In genomic region chr4:41121906-41122305, GRCh38 we compare ENCODE assay signal across 20 cellular contexts.
"Had no signal": no experiment of that assay in that cellular context is flagged by ENCODE, and none has a peak within 500 bp of the region (broad histone marks: within the 10 kb centered on the region; RNA-seq: fewer than 3 reads in every experiment).

No MANE protein-coding gene starts in this region.

- H3K9me3 Mint-ChIP-seq: activated naive CD4-positive, alpha-beta T cell treated with anti-CD3 and anti-CD28 coated beads for 36 hours; activated naive CD8-positive, alpha-beta T cell treated with anti-CD3 and anti-CD28 coated beads, Interleukin-2, amount 10 ng/mL, durations not matched to agents 7 days and 5 days had no signal

- H3K4me1 ChIP-seq: uterus had no signal

- H3K9me3 ChIP-seq: left lung, uterus had no signal

- H3K27ac Mint-ChIP-seq: activated naive CD4-positive, alpha-beta T cell treated with anti-CD3 and anti-CD28 coated beads for 36 hours; activated naive CD8-positive, alpha-beta T cell treated with anti-CD3 and anti-CD28 coated beads, Interleukin-2, amount 10 ng/mL, durations not matched to agents 7 days and 5 days; naive thymus-derived CD8-positive, alpha-beta T cell; progenitor cell of endocrine pancreas; T-helper 17 cell had no signal

- DNase-seq: activated CD4-positive, alpha-beta T cell treated with anti-CD3 and anti-CD28 coated beads for 4 hours; activated CD4-positive, alpha-beta T cell treated with anti-CD3 and anti-CD28 coated beads, Interleukin-2, amount 50 U/mL, for 48 hours; activated CD4-positive, CD25-positive, alpha-beta regulatory T cell; activated effector memory CD4-positive, alpha-beta T cell treated with Interleukin-2 at 50 U/mL for 16 hours; activated naive CD4-positive, alpha-beta T cell treated with anti-CD3 and anti-CD28 coated beads for 36 hours; activated naive CD8-positive, alpha-beta T cell treated with anti-CD3 and anti-CD28 coated beads, Interleukin-2, amount 10 ng/mL, durations not matched to agents 7 days and 5 days; activated T-cell treated with anti-CD3 and anti-CD28 coated beads, Interleukin-2, amount 50 U/mL, for 48 hours; amniotic stem cell; cerebellar nuclear complex; cortex of kidney; foreskin fibroblast; naive thymus-derived CD8-positive, alpha-beta T cell; retina; stimulated activated CD4-positive, alpha-beta T cell treated with anti-CD3 and anti-CD28 coated beads, Interleukin-4, amount 100 ng/mL, for 24 hours; stimulated activated naive CD8-positive, alpha-beta T cell treated with anti-CD3 and anti-CD28 coated beads, Interleukin-15, Interleukin-2, amounts not matched to agents 100 U/mL and 50 U/mL, for 24 hours; T-helper 17 cell; uterus had no signal

- ATAC-seq: left lung; naive thymus-derived CD8-positive, alpha-beta T cell; stimulated activated naive CD8-positive, alpha-beta T cell treated with anti-CD3 and anti-CD28 coated beads, Interleukin-15, Interleukin-2, amounts not matched to agents 100 U/mL and 50 U/mL, for 24 hours; T-helper 17 cell had no signal

- H3K27me3 ChIP-seq: left lung, uterus had no signal

- H3K4me3 Mint-ChIP-seq: activated naive CD4-positive, alpha-beta T cell treated with anti-CD3 and anti-CD28 coated beads for 36 hours; activated naive CD8-positive, alpha-beta T cell treated with anti-CD3 and anti-CD28 coated beads, Interleukin-2, amount 10 ng/mL, durations not matched to agents 7 days and 5 days; naive thymus-derived CD8-positive, alpha-beta T cell; T-helper 17 cell had no signal

- H3K36me3 ChIP-seq: left lung, uterus had no signal

- H3K27me3 Mint-ChIP-seq: activated naive CD8-positive, alpha-beta T cell treated with anti-CD3 and anti-CD28 coated beads, Interleukin-2, amount 10 ng/mL, durations not matched to agents 7 days and 5 days; progenitor cell of endocrine pancreas; T-helper 17 cell had no signal

- H3K4me3 ChIP-seq: left lung, lung, uterus had no signal

- H3K36me3 Mint-ChIP-seq: activated naive CD8-positive, alpha-beta T cell treated with anti-CD3 and anti-CD28 coated beads, Interleukin-2, amount 10 ng/mL, durations not matched to agents 7 days and 5 days; naive thymus-derived CD8-positive, alpha-beta T cell had no signal

- H3K4me1 Mint-ChIP-seq: activated naive CD8-positive, alpha-beta T cell treated with anti-CD3 and anti-CD28 coated beads, Interleukin-2, amount 10 ng/mL, durations not matched to agents 7 days and 5 days; naive thymus-derived CD8-positive, alpha-beta T cell had no signal
